ENCODE assay signal across 8 cellular contexts in genomic region chr9:104808030-104808614, GRCh38. TPM values are rescaled to one million over a fixed set of nuclear protein-coding genes. Genes with fewer than 3 reads are reported as not detected.
DNase-seq lines count a peak whose midpoint lies in the region; ATAC-seq and TF ChIP-seq lines count a peak whose summit lies in the region.

No MANE protein-coding gene starts in this region.

- H3K27me3 Mint-ChIP-seq in endothelial cell (ENCODE audit: unreplicated experiment): peaks cover 4% of the 10 kb centered on the region

- no peak for ATAC-seq in GM18520 (IDR thresholded peaks at IDR 0.05; ENCODE audit: unreplicated experiment)

- H3K4me3 ChIP-seq in cardiac fibroblast (replicated peaks in 1 of 2; ENCODE audit: low read depth in 2 of 2, low read length in 2 of 2): no peak overlapping the region

- H3K27ac Mint-ChIP-seq in endothelial cell (ENCODE audit: unreplicated experiment): no peak overlapping the region

- peak; percentile 49 for TF ChIP-seq CTCF in cardiac fibroblast (IDR thresholded peaks at IDR 0.05; ENCODE audit: low read depth, low read length)
- no peak for TF ChIP-seq CTCF in endothelial cell (IDR thresholded peaks at IDR 0.05; ENCODE audit: unreplicated experiment)

- H3K36me3 Mint-ChIP-seq in endothelial cell (ENCODE audit: low read depth, unreplicated experiment): peaks cover 71% of the 10 kb centered on the region

- H3K9me3 Mint-ChIP-seq in endothelial cell (ENCODE audit: unreplicated experiment): no peaks in the 10 kb centered on the region

- no peaks in the 10 kb centered on the region for H3K4me1 Mint-ChIP-seq in endothelial cell (ENCODE audit: unreplicated experiment)

- peak; percentile 56 for DNase-seq in EL
- DNase-seq in NCI-H1694 (lab: John Stamatoyannopoulos, UW): peak; percentile 61
- DNase-seq in cardiac fibroblast (ENCODE audit: low read depth in 2 of 2): peak; percentile 53 to 75
- peak; percentile 74 to 75 for DNase-seq in lung microvascular endothelial cell (ENCODE audit: low read depth in 2 of 2)
- no peak for DNase-seq in activated CD8-positive, alpha-beta memory T cell treated with anti-CD3 and anti-CD28 coated beads, Interleukin-2, amount 50 U/mL, for 48 hours
- DNase-seq in activated CD4-positive, CD25-positive, alpha-beta regulatory T cell (lab: John Stamatoyannopoulos, UW): no peak
- DNase-seq in endothelial cell (ENCODE audit: low spot score): no peak

- H3K4me3 Mint-ChIP-seq in endothelial cell (ENCODE audit: unreplicated experiment): no peak overlapping the region

RNA-seq across cellular contexts. Expression of gene NIPSNAP3B, which starts 44.2 kb away (rescaled TPM):
- total RNA-seq in lung microvascular endothelial cell (under 0.01 and 0.22 TPM in 2 replicates), endothelial cell (ENCODE audit: unreplicated experiment) (2.3 TPM)

Comparison
In these comparisons a context has a peak if more than half of its experiments do, and no peak if none do; other contexts are left out.
1. DNase-seq: peak in EL (single experiment), NCI-H1694 (single experiment), cardiac fibroblast (2 of 2) and lung microvascular endothelial cell (2 of 2); none in activated CD8-positive, alpha-beta memory T cell treated with anti-CD3 and anti-CD28 coated beads, Interleukin-2, amount 50 U/mL, for 48 hours (single experiment), activated CD4-positive, CD25-positive, alpha-beta regulatory T cell (0 of 4) and endothelial cell (single experiment).